In genomic region chr15:56523521-56523920, GRCh38 we compare ENCODE assay signal across 18 cellular contexts. TPM values are rescaled to one million over a fixed set of nuclear protein-coding genes. Genes with fewer than 3 reads are reported as not detected.
DNase-seq lines count a peak whose midpoint lies in the region; ATAC-seq lines count a peak whose summit lies in the region.
"Had no signal": no experiment of that assay in that cellular context is flagged by ENCODE, and none has a peak within 500 bp of the region (broad histone marks: within the 10 kb centered on the region; RNA-seq: fewer than 3 reads in every experiment).

No MANE protein-coding gene starts in this region.

- DNase-seq in EL: peak; percentile 45
- peak; percentile 71 for DNase-seq in LHCN-M2 (ENCODE audit: low read depth)
- peak; percentile 2 for DNase-seq in astrocyte of the hippocampus (ENCODE audit: low read depth, low spot score)
- DNase-seq in kidney tubule cell (ENCODE audit: low spot score): peak; percentile 4
- no peak for DNase-seq in foreskin melanocyte
- DNase-seq in NCI-H446 treated with DMSO at 0.1 percent for 48 hours (lab: John Stamatoyannopoulos, UW): no peak
- DNase-seq: BE2C, GM23248, H9, MG63, NCI-H1048, NCI-H1417 treated with DMSO at 0.1 percent for 48 hours, NCI-H187 treated with DMSO at 0.1 percent for 48 hours, NCI-H510A treated with DMSO at 0.1 percent for 48 hours, NCI-H748 treated with DMSO at 0.1 percent for 48 hours had no signal

- ATAC-seq in GM18867 (IDR thresholded peaks at IDR 0.05; ENCODE audit: unreplicated experiment): no peak
- ATAC-seq: GM12878, SK-N-SH treated with all-trans-retinoic acid at 6 μM for 48 hours had no signal

RNA-seq across cellular contexts. Expression of gene MNS1, which starts 58.6 kb away (rescaled TPM):
- total RNA-seq in LHCN-M2 (2014; rRNA removed): 5.3 and 5.8 TPM in 2 replicates
- polyA plus RNA-seq in LHCN-M2 (2012): 2.2 TPM

Comparison
In these comparisons a context has a peak if more than half of its experiments do, and no peak if none do; other contexts are left out.
1. DNase-seq: peak in EL (single experiment), LHCN-M2 (single experiment), astrocyte of the hippocampus (single experiment) and kidney tubule cell (single experiment); none in foreskin melanocyte (single experiment) and NCI-H446 treated with DMSO at 0.1 percent for 48 hours (single experiment).